Comparison of ENCODE assay signal across 9 cellular contexts in genomic region chrX:78652971-78653822, GRCh38. TPM values are rescaled to one million over a fixed set of nuclear protein-coding genes. Genes with fewer than 3 reads are reported as not detected.
DNase-seq lines count a peak whose midpoint lies in the region; ATAC-seq, FAIRE-seq and TF ChIP-seq lines count a peak whose summit lies in the region.
"Had no signal": no experiment of that assay in that cellular context is flagged by ENCODE, and none has a peak within 500 bp of the region (broad histone marks: within the 10 kb centered on the region; RNA-seq: fewer than 3 reads in every experiment).

No MANE protein-coding gene starts in this region.

- FAIRE-seq in kidney (lab: Jason Lieb, UNC) = no peak

- H3K4me2 ChIP-seq in PC-3 (ENCODE audit: low read length) = peak overlapping the region; percentile 64

- intact Hi-C loops in PC-3 (cut with micrococcal nuclease) (loop anchor here (1.0 to 10.0 kb wide), 3 partner anchors 39 to 288 kb away; no protein-coding TSS in a partner anchor), kidney (cut with DNase I) (no loop called here), transverse colon (cut with DNase I; ENCODE audit: low total_unique reads) (no loop called here)

- no peak overlapping the region for H3K9ac ChIP-seq in PC-3 (ENCODE audit: low read length)
- no peak overlapping the region for H3K9ac ChIP-seq in kidney (ENCODE audit: low read length in 2 of 2)

- peak overlapping the region; percentile 35; the same call in 1 of the 2 replicates for H2AFZ ChIP-seq in PC-3 (ENCODE audit: low read length)

- H4K20me1 ChIP-seq in PC-3 (ENCODE audit: low read length) = no peaks in the 10 kb centered on the region

- H3K79me2 ChIP-seq in PC-3 (ENCODE audit: low read length) = no peaks in the 10 kb centered on the region

- no peaks in the 10 kb centered on the region for H3K36me3 ChIP-seq in PC-3 (ENCODE audit: low read depth, low read length)
- H3K36me3 ChIP-seq in kidney (ENCODE audit: control insufficient read depth in 1 of 2, insufficient read depth in 2 of 2, low read length in 2 of 2) = no peaks in the 10 kb centered on the region
- no peaks in the 10 kb centered on the region for H3K36me3 ChIP-seq in transverse colon

- H3K4me1 ChIP-seq in PC-3 (ENCODE audit: insufficient read depth, low read length) (peaks cover 36% of the 10 kb centered on the region), kidney (ENCODE audit: control insufficient read depth in 1 of 2, insufficient read depth in 1 of 2, low read depth in 1 of 2, low read length in 2 of 2) (no peaks in the 10 kb centered on the region), transverse colon (no peaks in the 10 kb centered on the region)

- WGBS in transverse colon (ENCODE audit: low coverage in 1 of 2), 2 donors = 33% methylated on average over 3 of the region's 3 CpGs; no CpG with 5 or more reads in 1 of the 2 donors

- CTCF ChIA-PET in PC-3 (lab: Charles Lee) = no interaction called here

- H3K27ac ChIP-seq in PC-3 (ENCODE audit: low read length) (peak overlapping the region; percentile 55), kidney (ENCODE audit: low read depth in 2 of 2, low read length in 2 of 2) (no peak overlapping the region), transverse colon (no peak overlapping the region)

- no peak for TF ChIP-seq EP300 in transverse colon (IDR thresholded peaks at IDR 0.05; ENCODE audit: low read depth)

- ATAC-seq in PC-3 = peak; percentile 88

- DNase-seq in GDM1 (lab: John Stamatoyannopoulos, UW) (peak; percentile 76), HCEC 1CT (peak; percentile 82), PC-3 (peak; percentile 88), fibroblast of the conjunctiva (ENCODE audit: low read depth) (peak; percentile 39), NCI-H1092 (lab: John Stamatoyannopoulos, UW) (no peak), kidney (no peak), HUDEP-2 (lab: John Stamatoyannopoulos, UW; ENCODE audit: unreplicated experiment in 76 of 76) (no peak), transverse colon (no peak)

- H3K4me3 ChIP-seq in PC-3 (ENCODE audit: low read length) = peak overlapping the region; percentile 12; the same call in 1 of the 2 replicates
- H3K4me3 ChIP-seq in kidney (ENCODE audit: low read length in 2 of 2) = no peak overlapping the region
- H3K4me3 ChIP-seq in transverse colon = no peak overlapping the region
- H3K4me3 ChIP-seq: lung had no signal

- no peaks in the 10 kb centered on the region for H3F3A ChIP-seq in PC-3 (ENCODE audit: low read length, unreplicated experiment)

- in situ Hi-C loops in transverse colon (cut with MboI; ENCODE audit: low pct_ligation_motif_present in 1 of 4, low pct_unique_long_range_greater_than_20kb in 1 of 4, low sequenced_read_pairs in 3 of 4) = no loop called here

- POLR2A ChIA-PET in PC-3 (lab: Charles Lee; ENCODE audit: unreplicated experiment) = no interaction called here

- H3K27me3 ChIP-seq in PC-3 (ENCODE audit: low read length) (no peaks in the 10 kb centered on the region), transverse colon (no peaks in the 10 kb centered on the region)

- no peak for TF ChIP-seq CTCF in PC-3 (conservative IDR thresholded peaks at IDR 0.05; ENCODE audit: low read depth, low read length)
- TF ChIP-seq CTCF in kidney (IDR thresholded peaks at IDR 0.05; ENCODE audit: borderline replicate concordance, extremely low read depth, insufficient read depth) = no peak
- TF ChIP-seq CTCF in transverse colon (IDR thresholded peaks at IDR 0.05) = no peak

- H3K9me3 ChIP-seq in PC-3 (ENCODE audit: low read length) (no peaks in the 10 kb centered on the region), kidney (ENCODE audit: control insufficient read depth in 1 of 2, low read length in 2 of 2) (no peaks in the 10 kb centered on the region), transverse colon (no peaks in the 10 kb centered on the region)

- no peaks in the 10 kb centered on the region for H3K9me2 ChIP-seq in PC-3 (replicated peaks; ENCODE audit: low read length)

- BruUV-seq in PC-3 (replicated peaks; lab: Mats Ljungman, UMichigan) = no TSS peak

- TF ChIP-seq POLR2A in transverse colon (IDR thresholded peaks at IDR 0.05) = no peak

RNA-seq across cellular contexts. Expression of gene RTL3, which starts 5.9 kb away (rescaled TPM):
- total RNA-seq in PC-3 (2014; rRNA removed) (not detected in 2 replicates), kidney (not detected), transverse colon (1 to 10 TPM in 1 of 4 donors, under 1 TPM in 1, not detected in 2; 0.14 to 1.1 TPM)
- polyA plus RNA-seq in kidney (ENCODE audit: insufficient read depth, low read depth, low replicate concordance) = not detected

Comparison
In these comparisons a context has a peak if more than half of its experiments do, and no peak if none do; other contexts are left out.
1. DNase-seq: peak in GDM1 (single experiment), HCEC 1CT (single experiment), PC-3 (single experiment) and fibroblast of the conjunctiva (single experiment); none in NCI-H1092 (single experiment), kidney (single experiment), HUDEP-2 (0 of 76) and transverse colon (single experiment).